Comparison of ENCODE assay signal across 1 cellular context in the genomic region with DNA sequence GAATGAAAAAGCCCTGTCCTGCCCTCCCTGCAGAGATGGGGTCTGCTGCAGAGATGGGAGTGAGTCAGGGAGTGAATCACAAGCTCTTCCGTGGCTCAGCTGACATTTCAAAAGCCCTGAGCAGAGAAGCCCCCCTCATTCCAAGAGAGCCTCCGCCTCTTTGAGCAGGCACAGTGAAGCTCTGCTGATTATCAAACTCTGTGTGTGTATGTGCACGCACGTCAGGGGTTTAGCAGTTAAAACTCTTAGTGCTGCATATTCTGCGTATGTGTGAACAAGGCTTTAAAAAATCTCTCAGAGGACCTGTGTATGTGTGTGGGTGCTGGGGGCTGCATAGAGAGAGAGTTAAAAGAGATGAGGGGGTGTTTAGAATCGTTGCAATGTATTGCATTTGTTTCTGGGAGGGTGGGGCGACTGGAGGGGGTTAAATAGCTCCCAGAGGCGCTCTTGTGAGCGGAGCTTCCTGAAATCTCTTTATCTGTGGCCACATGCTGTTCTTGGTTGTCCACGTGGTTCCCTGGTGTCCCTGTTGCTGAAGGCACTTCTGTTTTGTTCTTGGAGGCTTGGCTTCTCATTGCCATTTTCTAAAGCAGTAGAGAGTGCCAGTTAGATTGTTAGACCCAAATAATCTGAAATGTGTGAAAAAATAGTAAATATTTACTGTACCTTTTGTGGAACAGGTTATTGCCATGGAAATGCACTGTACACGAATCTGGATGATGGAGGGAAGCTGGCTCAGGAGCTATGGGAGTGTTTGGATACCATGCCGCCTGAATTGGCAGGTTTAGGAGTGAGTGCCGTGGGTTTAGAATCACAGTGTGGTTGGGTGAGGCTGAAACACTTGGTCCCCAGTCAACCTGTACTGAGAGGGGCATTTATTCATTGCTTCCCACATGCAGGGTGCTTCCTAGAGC.
TF ChIP-seq lines count a peak whose summit lies in the region.

No MANE protein-coding gene starts in this region.

TF ChIP-seq in K562, 482 proteins besides CTCF, POLR2A, EP300 and RAD21 (continued from another document and continues in another):
- TF ChIP-seq, protein P1, sequence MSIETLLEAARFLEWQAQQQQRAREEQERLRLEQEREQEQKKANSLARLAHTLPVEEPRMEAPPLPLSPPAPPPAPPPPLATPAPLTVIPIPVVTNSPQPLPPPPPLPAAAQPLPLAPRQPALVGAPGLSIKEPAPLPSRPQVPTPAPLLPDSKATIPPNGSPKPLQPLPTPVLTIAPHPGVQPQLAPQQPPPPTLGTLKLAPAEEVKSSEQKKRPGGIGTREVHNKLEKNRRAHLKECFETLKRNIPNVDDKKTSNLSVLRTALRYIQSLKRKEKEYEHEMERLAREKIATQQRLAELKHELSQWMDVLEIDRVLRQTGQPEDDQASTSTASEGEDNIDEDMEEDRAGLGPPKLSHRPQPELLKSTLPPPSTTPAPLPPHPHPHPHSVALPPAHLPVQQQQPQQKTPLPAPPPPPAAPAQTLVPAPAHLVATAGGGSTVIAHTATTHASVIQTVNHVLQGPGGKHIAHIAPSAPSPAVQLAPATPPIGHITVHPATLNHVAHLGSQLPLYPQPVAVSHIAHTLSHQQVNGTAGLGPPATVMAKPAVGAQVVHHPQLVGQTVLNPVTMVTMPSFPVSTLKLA (conservative IDR thresholded peaks at IDR 0.05): peak; percentile 97 to 98
- TF ChIP-seq ASH1L (IDR thresholded peaks at IDR 0.05; ENCODE audit: borderline replicate concordance, low read depth, partially characterized antibody) (peak; percentile 52), ELF1 (tag; IDR thresholded peaks at IDR 0.05) (peak; percentile 56; the same call in 1 of the 2 replicates), RFX5 (IDR thresholded peaks at IDR 0.05; ENCODE audit: low read depth, low read length) (no peak), MED1 (CRISPR knock-in tag; IDR thresholded peaks at IDR 0.05; ENCODE audit: borderline replicate concordance) (no peak), SLC30A9 (CRISPR knock-in tag; IDR thresholded peaks at IDR 0.05) (no peak), SMARCA4 (IDR thresholded peaks at IDR 0.05) (peak; percentile 90), ZNF57 (CRISPR knock-in tag; IDR thresholded peaks at IDR 0.05) (no peak)
- TF ChIP-seq, protein P2, sequence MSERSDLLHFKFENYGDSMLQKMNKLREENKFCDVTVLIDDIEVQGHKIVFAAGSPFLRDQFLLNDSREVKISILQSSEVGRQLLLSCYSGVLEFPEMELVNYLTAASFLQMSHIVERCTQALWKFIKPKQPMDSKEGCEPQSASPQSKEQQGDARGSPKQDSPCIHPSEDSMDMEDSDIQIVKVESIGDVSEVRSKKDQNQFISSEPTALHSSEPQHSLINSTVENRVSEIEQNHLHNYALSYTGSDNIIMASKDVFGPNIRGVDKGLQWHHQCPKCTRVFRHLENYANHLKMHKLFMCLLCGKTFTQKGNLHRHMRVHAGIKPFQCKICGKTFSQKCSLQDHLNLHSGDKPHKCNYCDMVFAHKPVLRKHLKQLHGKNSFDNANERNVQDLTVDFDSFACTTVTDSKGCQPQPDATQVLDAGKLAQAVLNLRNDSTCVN (CRISPR knock-in tag; IDR thresholded peaks at IDR 0.05): no peak
- TF ChIP-seq, protein P3, sequence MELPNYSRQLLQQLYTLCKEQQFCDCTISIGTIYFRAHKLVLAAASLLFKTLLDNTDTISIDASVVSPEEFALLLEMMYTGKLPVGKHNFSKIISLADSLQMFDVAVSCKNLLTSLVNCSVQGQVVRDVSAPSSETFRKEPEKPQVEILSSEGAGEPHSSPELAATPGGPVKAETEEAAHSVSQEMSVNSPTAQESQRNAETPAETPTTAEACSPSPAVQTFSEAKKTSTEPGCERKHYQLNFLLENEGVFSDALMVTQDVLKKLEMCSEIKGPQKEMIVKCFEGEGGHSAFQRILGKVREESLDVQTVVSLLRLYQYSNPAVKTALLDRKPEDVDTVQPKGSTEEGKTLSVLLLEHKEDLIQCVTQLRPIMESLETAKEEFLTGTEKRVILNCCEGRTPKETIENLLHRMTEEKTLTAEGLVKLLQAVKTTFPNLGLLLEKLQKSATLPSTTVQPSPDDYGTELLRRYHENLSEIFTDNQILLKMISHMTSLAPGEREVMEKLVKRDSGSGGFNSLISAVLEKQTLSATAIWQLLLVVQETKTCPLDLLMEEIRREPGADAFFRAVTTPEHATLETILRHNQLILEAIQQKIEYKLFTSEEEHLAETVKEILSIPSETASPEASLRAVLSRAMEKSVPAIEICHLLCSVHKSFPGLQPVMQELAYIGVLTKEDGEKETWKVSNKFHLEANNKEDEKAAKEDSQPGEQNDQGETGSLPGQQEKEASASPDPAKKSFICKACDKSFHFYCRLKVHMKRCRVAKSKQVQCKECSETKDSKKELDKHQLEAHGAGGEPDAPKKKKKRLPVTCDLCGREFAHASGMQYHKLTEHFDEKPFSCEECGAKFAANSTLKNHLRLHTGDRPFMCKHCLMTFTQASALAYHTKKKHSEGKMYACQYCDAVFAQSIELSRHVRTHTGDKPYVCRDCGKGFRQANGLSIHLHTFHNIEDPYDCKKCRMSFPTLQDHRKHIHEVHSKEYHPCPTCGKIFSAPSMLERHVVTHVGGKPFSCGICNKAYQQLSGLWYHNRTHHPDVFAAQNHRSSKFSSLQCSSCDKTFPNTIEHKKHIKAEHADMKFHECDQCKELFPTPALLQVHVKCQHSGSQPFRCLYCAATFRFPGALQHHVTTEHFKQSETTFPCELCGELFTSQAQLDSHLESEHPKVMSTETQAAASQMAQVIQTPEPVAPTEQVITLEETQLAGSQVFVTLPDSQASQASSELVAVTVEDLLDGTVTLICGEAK (IDR thresholded peaks at IDR 0.05): 0 out of 2 replicates have a peak, but pooled peaks have one; percentile 9
- TF ChIP-seq, protein P3 (CRISPR knock-in tag; IDR thresholded peaks at IDR 0.05): no peak
- TF ChIP-seq, protein P4, sequence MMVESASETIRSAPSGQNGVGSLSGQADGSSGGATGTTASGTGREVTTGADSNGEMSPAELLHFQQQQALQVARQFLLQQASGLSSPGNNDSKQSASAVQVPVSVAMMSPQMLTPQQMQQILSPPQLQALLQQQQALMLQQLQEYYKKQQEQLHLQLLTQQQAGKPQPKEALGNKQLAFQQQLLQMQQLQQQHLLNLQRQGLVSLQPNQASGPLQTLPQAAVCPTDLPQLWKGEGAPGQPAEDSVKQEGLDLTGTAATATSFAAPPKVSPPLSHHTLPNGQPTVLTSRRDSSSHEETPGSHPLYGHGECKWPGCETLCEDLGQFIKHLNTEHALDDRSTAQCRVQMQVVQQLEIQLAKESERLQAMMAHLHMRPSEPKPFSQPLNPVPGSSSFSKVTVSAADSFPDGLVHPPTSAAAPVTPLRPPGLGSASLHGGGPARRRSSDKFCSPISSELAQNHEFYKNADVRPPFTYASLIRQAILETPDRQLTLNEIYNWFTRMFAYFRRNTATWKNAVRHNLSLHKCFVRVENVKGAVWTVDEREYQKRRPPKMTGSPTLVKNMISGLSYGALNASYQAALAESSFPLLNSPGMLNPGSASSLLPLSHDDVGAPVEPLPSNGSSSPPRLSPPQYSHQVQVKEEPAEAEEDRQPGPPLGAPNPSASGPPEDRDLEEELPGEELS (CRISPR knock-in tag; IDR thresholded peaks at IDR 0.05; ENCODE audit: borderline replicate concordance): no peak
- TF ChIP-seq, protein P5, sequence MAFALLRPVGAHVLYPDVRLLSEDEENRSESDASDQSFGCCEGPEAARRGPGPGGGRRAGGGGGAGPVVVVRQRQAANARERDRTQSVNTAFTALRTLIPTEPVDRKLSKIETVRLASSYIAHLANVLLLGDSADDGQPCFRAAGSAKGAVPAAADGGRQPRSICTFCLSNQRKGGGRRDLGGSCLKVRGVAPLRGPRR (CRISPR knock-in tag; IDR thresholded peaks at IDR 0.05): peak; percentile 91; the same call in 1 of the 2 replicates
- TF ChIP-seq, protein P6, sequence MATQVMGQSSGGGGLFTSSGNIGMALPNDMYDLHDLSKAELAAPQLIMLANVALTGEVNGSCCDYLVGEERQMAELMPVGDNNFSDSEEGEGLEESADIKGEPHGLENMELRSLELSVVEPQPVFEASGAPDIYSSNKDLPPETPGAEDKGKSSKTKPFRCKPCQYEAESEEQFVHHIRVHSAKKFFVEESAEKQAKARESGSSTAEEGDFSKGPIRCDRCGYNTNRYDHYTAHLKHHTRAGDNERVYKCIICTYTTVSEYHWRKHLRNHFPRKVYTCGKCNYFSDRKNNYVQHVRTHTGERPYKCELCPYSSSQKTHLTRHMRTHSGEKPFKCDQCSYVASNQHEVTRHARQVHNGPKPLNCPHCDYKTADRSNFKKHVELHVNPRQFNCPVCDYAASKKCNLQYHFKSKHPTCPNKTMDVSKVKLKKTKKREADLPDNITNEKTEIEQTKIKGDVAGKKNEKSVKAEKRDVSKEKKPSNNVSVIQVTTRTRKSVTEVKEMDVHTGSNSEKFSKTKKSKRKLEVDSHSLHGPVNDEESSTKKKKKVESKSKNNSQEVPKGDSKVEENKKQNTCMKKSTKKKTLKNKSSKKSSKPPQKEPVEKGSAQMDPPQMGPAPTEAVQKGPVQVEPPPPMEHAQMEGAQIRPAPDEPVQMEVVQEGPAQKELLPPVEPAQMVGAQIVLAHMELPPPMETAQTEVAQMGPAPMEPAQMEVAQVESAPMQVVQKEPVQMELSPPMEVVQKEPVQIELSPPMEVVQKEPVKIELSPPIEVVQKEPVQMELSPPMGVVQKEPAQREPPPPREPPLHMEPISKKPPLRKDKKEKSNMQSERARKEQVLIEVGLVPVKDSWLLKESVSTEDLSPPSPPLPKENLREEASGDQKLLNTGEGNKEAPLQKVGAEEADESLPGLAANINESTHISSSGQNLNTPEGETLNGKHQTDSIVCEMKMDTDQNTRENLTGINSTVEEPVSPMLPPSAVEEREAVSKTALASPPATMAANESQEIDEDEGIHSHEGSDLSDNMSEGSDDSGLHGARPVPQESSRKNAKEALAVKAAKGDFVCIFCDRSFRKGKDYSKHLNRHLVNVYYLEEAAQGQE (CRISPR knock-in tag; IDR thresholded peaks at IDR 0.05; ENCODE audit: low read depth): no peak
- TF ChIP-seq, protein P7, sequence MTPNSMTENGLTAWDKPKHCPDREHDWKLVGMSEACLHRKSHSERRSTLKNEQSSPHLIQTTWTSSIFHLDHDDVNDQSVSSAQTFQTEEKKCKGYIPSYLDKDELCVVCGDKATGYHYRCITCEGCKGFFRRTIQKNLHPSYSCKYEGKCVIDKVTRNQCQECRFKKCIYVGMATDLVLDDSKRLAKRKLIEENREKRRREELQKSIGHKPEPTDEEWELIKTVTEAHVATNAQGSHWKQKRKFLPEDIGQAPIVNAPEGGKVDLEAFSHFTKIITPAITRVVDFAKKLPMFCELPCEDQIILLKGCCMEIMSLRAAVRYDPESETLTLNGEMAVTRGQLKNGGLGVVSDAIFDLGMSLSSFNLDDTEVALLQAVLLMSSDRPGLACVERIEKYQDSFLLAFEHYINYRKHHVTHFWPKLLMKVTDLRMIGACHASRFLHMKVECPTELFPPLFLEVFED (CRISPR knock-in tag; conservative IDR thresholded peaks at IDR 0.05): no peak
